ENCODE assay signal across 8 cellular contexts in the genomic region with DNA sequence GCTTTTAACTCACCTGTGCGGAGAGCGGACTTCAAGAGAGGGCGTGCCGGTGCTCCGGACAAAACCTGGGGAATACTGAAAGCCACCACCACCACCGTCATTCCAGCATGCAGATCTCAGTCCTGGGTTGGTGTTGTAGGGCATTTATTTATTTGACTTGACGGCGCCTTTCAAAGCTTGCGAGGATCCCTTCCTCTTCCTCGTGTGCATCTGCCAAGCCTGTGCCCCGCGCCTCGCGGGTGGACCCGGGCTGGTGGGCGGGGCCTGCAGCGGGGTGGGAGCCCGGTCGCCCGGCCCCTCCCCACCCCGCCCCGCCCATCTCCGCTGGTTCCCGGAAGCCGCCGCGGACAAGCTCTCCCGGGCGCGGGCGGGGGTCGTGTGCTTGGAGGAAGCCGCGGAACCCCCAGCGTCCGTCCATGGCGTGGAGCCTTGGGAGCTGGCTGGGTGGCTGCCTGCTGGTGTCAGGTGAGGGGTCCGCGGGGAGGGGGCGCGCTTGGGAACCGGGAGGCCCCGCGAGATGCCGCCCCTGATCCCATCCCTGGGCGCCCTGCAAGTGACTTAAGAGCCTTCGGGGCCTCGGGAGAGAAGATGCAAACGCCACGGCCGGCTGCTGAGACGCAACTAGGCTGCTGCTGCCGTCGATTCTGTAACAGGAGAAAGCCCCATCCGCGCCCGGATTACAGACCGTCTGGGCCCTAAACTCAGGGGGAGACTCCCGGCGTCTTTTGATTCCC. TPM values are rescaled to one million over a fixed set of nuclear protein-coding genes. Genes with fewer than 3 reads are reported as not detected.
DNase-seq lines count a peak whose midpoint lies in the region; ATAC-seq and TF ChIP-seq lines count a peak whose summit lies in the region.

IL10RB (plus strand) TSS at position 318 of the 734 bp plus-strand sequence; CDS start at position 417, 99 bp downstream.

- TF ChIP-seq CTCF in LNCaP clone FGC (IDR thresholded peaks at IDR 0.05; ENCODE audit: control insufficient read depth, extremely low read depth, insufficient read depth) = no peak
- no peak for TF ChIP-seq CTCF in gastroesophageal sphincter (IDR thresholded peaks at IDR 0.05)

- peak; percentile 22 to 35 for TF ChIP-seq POLR2A in gastroesophageal sphincter (IDR thresholded peaks at IDR 0.05)

- CTCF ChIA-PET in activated naive CD4-positive, alpha-beta T cell treated with anti-CD3 and anti-CD28 coated beads for 36 hours (lab: Charles Lee) = interaction anchor here (0.7 to 1.8 kb wide), 5 partner anchors 28 to 103 kb away, joined by 3 to 6 read pairs (median 4); partner anchors contain the start of gene IFNAR1

- ATAC-seq in GM21529 (IDR thresholded peaks at IDR 0.05; ENCODE audit: unreplicated experiment) (peak; percentile 42), gastroesophageal sphincter (peak; percentile 92)

- H3K4me3 Mint-ChIP-seq in activated naive CD4-positive, alpha-beta T cell treated with anti-CD3 and anti-CD28 coated beads for 36 hours = peak within 1 kb of the TSS; percentile 99

- H3K36me3 Mint-ChIP-seq in activated naive CD4-positive, alpha-beta T cell treated with anti-CD3 and anti-CD28 coated beads for 36 hours (ENCODE audit: low read depth) = peaks cover 40% of the 10 kb centered on the region

- no peak for TF ChIP-seq EP300 in gastroesophageal sphincter (IDR thresholded peaks at IDR 0.05)

- in situ Hi-C loops in Caki2 (cut with HindIII; ENCODE audit: low pct_unique_long_range_greater_than_20kb, low sequenced_read_pairs) = no loop called here

- peaks cover 0 to 51% of the 10 kb centered on the region in 2 donors for H3K36me3 ChIP-seq in gastroesophageal sphincter

- 1% methylated on average over 6 to 10 of the region's 60 CpGs for WGBS in gastroesophageal sphincter (ENCODE audit: low coverage in 1 of 2), 2 donors

- H3K4me3 ChIP-seq in LNCaP clone FGC (ENCODE audit: low read depth, low read length) (peak within 1 kb of the TSS; percentile 75), gastroesophageal sphincter (peak within 1 kb of the TSS; percentile 71 to 86)

- no peaks in the 10 kb centered on the region for H3K9me3 ChIP-seq in gastroesophageal sphincter

- no peaks in the 10 kb centered on the region for H3K9me3 Mint-ChIP-seq in activated naive CD4-positive, alpha-beta T cell treated with anti-CD3 and anti-CD28 coated beads for 36 hours

- no peaks in the 10 kb centered on the region for H3K27me3 ChIP-seq in gastroesophageal sphincter

- H3K27ac ChIP-seq in gastroesophageal sphincter = peak within 1 kb of the TSS; percentile 3 to 87 (median 86)
- H3K27ac ChIP-seq in substantia nigra (ENCODE audit: low read depth, low read length, poor library complexity, severe bottlenecking) = peak within 1 kb of the TSS; percentile 82

- H3K27me3 Mint-ChIP-seq in activated naive CD4-positive, alpha-beta T cell treated with anti-CD3 and anti-CD28 coated beads for 36 hours (ENCODE audit: low read depth) = no peaks in the 10 kb centered on the region

- DNase-seq in Caki2 (ENCODE audit: low read depth) (peak; percentile 68), LNCaP clone FGC (ENCODE audit: low read depth) (no peak), SK-N-DZ (ENCODE audit: low spot score) (peak; percentile 76), nucleus accumbens (lab: John Stamatoyannopoulos, UW) (peak in 51 of 56 donors; percentile 13 to 84 (median 56)), substantia nigra (lab: John Stamatoyannopoulos, UW) (peak in 46 of 49 donors; percentile 20 to 90 (median 62))
- peak; percentile 65 for DNase-seq in activated naive CD4-positive, alpha-beta T cell treated with anti-CD3 and anti-CD28 coated beads for 36 hours

- intact Hi-C loops in activated naive CD4-positive, alpha-beta T cell treated with anti-CD3 and anti-CD28 coated beads for 36 hours (cut with micrococcal nuclease) = loop anchor here (1.0 to 2.0 kb wide), 3 partner anchors 35 to 115 kb away; no protein-coding TSS in a partner anchor

- H3K27ac Mint-ChIP-seq in activated naive CD4-positive, alpha-beta T cell treated with anti-CD3 and anti-CD28 coated beads for 36 hours = peak within 1 kb of the TSS; percentile 95

- H3K4me1 ChIP-seq in gastroesophageal sphincter = peaks cover 0 to 31% (median 4%) of the 10 kb centered on the region in 3 donors

- H3K4me1 Mint-ChIP-seq in activated naive CD4-positive, alpha-beta T cell treated with anti-CD3 and anti-CD28 coated beads for 36 hours (ENCODE audit: low read depth) = peaks cover 49% of the 10 kb centered on the region

RNA-seq across cellular contexts. Expression of gene IL10RB, which starts in this region (rescaled TPM):
- 64.9 and 71.4 TPM in 2 replicates for total RNA-seq in Caki2 (2014; rRNA removed; shearing (Covaris generic); ENCODE audit: low replicate concordance)
- 5.9 and 7.0 TPM in 2 replicates for polyA plus RNA-seq in SK-N-DZ (2014; cell fraction: cytosol; rRNA removed)
- 0.88 and 3.9 TPM in 2 replicates for polyA plus RNA-seq in SK-N-DZ (2014; cell fraction: nucleus; rRNA removed)
- total RNA-seq in activated naive CD4-positive, alpha-beta T cell treated with anti-CD3 and anti-CD28 coated beads for 36 hours = 10 to 100 TPM; 23.9 TPM
- 10 to 100 TPM; 13.1 to 23.7 (median 20.5) TPM for total RNA-seq in gastroesophageal sphincter
